Comparison of ENCODE assay signal across 21 cellular contexts in genomic region chr9:87610200-87611155, GRCh38.
DNase-seq lines count a peak whose midpoint lies in the region; ATAC-seq and TF ChIP-seq lines count a peak whose summit lies in the region.
"Had no signal": no experiment of that assay in that cellular context is flagged by ENCODE, and none has a peak within 500 bp of the region (broad histone marks: within the 10 kb centered on the region; RNA-seq: fewer than 3 reads in every experiment).

No MANE protein-coding gene starts in this region.

- H3K4me1 ChIP-seq in gastroesophageal sphincter, result peaks cover 6 to 98% (median 12%) of the 10 kb centered on the region in 3 donors
- H3K4me1 ChIP-seq: prostate gland had no signal

- H3K4me1 Mint-ChIP-seq in brain (peaks cover 54% of the 10 kb centered on the region), nephron (peaks cover 37% of the 10 kb centered on the region)

- H3K27me3 ChIP-seq in gastroesophageal sphincter, result no peaks in the 10 kb centered on the region
- H3K27me3 ChIP-seq: foreskin keratinocyte had no signal

- H3K9me3 ChIP-seq in gastroesophageal sphincter, result no peaks in the 10 kb centered on the region
- H3K9me3 ChIP-seq: prostate gland had no signal

- H3K27ac ChIP-seq in gastroesophageal sphincter, result peak overlapping the region in 3 of 4 donors; percentile 57 to 71 (median 63)
- H3K27ac ChIP-seq: foreskin keratinocyte, prostate gland had no signal

- no peak for TF ChIP-seq EP300 in gastroesophageal sphincter (IDR thresholded peaks at IDR 0.05)

- peaks cover 86% of the 10 kb centered on the region for H3K36me3 Mint-ChIP-seq in brain
- H3K36me3 Mint-ChIP-seq in nephron (ENCODE audit: low read depth), result peaks cover 73% of the 10 kb centered on the region
- H3K36me3 Mint-ChIP-seq: activated CD4-positive, alpha-beta memory T cell treated with anti-CD3 and anti-CD28 coated beads for 36 hours; CD4-positive, CD25-positive, alpha-beta regulatory T cell; naive B cell; T-cell had no signal

- no peak overlapping the region for H3K4me3 Mint-ChIP-seq in brain
- H3K4me3 Mint-ChIP-seq in nephron, result no peak overlapping the region
- H3K4me3 Mint-ChIP-seq: activated CD4-positive, alpha-beta memory T cell treated with anti-CD3 and anti-CD28 coated beads for 36 hours; activated T-cell treated with anti-CD3 and anti-CD28 coated beads, Interleukin-2, amount 50 U/mL, for 24 hours; CD4-positive, CD25-positive, alpha-beta regulatory T cell; T-cell had no signal

- TF ChIP-seq POLR2A in gastroesophageal sphincter (IDR thresholded peaks at IDR 0.05), result no peak

- TF ChIP-seq CTCF in brain (conservative IDR thresholded peaks at IDR 0.05), result no peak
- no peak for TF ChIP-seq CTCF in gastroesophageal sphincter (IDR thresholded peaks at IDR 0.05)
- TF ChIP-seq CTCF in nephron (IDR thresholded peaks at IDR 0.05; ENCODE audit: unreplicated experiment in 3 of 3), result no peak

- DNase-seq in EH (ENCODE audit: low read depth) (peak; percentile 53), NCI-H2227 (lab: John Stamatoyannopoulos, UW; ENCODE audit: unreplicated experiment) (no peak), NCI-H2107 (lab: John Stamatoyannopoulos, UW) (no peak)
- DNase-seq: ACHN; activated CD4-positive, alpha-beta memory T cell treated with anti-CD3 and anti-CD28 coated beads for 36 hours; activated naive CD4-positive, alpha-beta T cell treated with anti-CD3 and anti-CD28 coated beads, Interleukin-2, amount 50 U/mL, for 16 hours; activated T-cell treated with anti-CD3 and anti-CD28 coated beads, Interleukin-2, amount 50 U/mL, for 24 hours; CD4-positive, CD25-positive, alpha-beta regulatory T cell; DMS79 treated with DMSO at 0.1 percent for 48 hours; effector CD8-positive, alpha-beta T cell; naive B cell; NCI-H1694; stimulated activated naive CD4-positive, alpha-beta T cell treated with Interleukin-2 at 50 U/mL for 16 hours; T-cell had no signal

- peak overlapping the region in 3 of 5 experiments; percentile 35 to 60 (median 44) for H3K27ac Mint-ChIP-seq in brain
- peak overlapping the region; percentile 19 to 65 (median 62) for H3K27ac Mint-ChIP-seq in nephron
- H3K27ac Mint-ChIP-seq: activated CD4-positive, alpha-beta memory T cell treated with anti-CD3 and anti-CD28 coated beads for 36 hours; activated T-cell treated with anti-CD3 and anti-CD28 coated beads, Interleukin-2, amount 50 U/mL, for 24 hours; CD4-positive, CD25-positive, alpha-beta regulatory T cell; naive B cell; T-cell had no signal

- WGBS in gastroesophageal sphincter (ENCODE audit: low coverage in 1 of 2), 2 donors, result 55 to 64% methylated on average over 11 to 12 of the region's 12 CpGs

- H3K9me3 Mint-ChIP-seq in brain (no peaks in the 10 kb centered on the region), nephron (no peaks in the 10 kb centered on the region)

- H3K27me3 Mint-ChIP-seq in brain, result peaks cover 2% of the 10 kb centered on the region
- H3K27me3 Mint-ChIP-seq in nephron (ENCODE audit: low read depth), result no peaks in the 10 kb centered on the region

- peaks cover 0 to 25% of the 10 kb centered on the region in 2 donors for H3K36me3 ChIP-seq in gastroesophageal sphincter
- H3K36me3 ChIP-seq: prostate gland had no signal

- ATAC-seq in gastroesophageal sphincter, result no peak
- no peak for ATAC-seq in GM21619 (IDR thresholded peaks at IDR 0.05; ENCODE audit: unreplicated experiment)
- ATAC-seq in GM21360 (IDR thresholded peaks at IDR 0.05; ENCODE audit: unreplicated experiment), result no peak
- ATAC-seq: foreskin keratinocyte, T-cell had no signal

- H3K4me3 ChIP-seq in gastroesophageal sphincter, result no peak overlapping the region
- H3K4me3 ChIP-seq: prostate gland had no signal
